ENCODE assay signal across 22 cellular contexts in the genomic region with DNA sequence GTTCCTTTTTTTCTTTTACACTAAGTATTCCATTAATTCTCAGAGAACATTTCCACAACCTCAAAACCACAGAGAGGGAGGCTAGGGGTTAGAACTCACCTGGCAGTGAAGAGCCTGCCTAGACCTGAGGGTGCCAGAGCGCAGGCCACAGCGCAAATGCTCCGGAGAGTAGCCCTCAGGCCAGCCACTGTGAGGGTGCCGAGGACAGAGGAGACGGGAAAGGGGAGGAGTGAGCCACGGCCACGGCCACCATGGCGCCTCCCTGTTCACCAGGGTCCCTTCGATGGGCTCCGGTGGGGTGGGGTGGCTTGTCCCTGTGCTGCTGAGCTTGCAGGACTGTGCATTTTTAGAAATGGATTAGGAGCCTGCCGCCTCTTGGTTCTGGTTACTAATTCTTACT.
"Had no signal": no experiment of that assay in that cellular context is flagged by ENCODE, and none has a peak within 500 bp of the region (broad histone marks: within the 10 kb centered on the region; RNA-seq: fewer than 3 reads in every experiment).

No MANE protein-coding gene starts in this region.

- H3K27ac ChIP-seq: SJSA1 had no signal

- H3K27me3 ChIP-seq: SJSA1 had no signal

- ATAC-seq: activated T-cell treated with anti-CD3 and anti-CD28 coated beads, Interleukin-2, amount 50 U/mL, for 72 hours; PC-3; SK-N-SH treated with all-trans-retinoic acid at 6 μM for 48 hours had no signal

- H3K27me3 Mint-ChIP-seq: activated CD4-positive, alpha-beta memory T cell treated with anti-CD3 and anti-CD28 coated beads for 36 hours; activated CD4-positive, alpha-beta T cell treated with anti-CD3 and anti-CD28 coated beads, Interleukin-2, amount 10 ng/mL, durations not matched to agents 7 days and 5 days; activated naive CD4-positive, alpha-beta T cell treated with anti-CD3 and anti-CD28 coated beads, Interleukin-2, amount 10 ng/mL, durations not matched to agents 7 days and 5 days; activated naive CD8-positive, alpha-beta T cell treated with anti-CD3 and anti-CD28 coated beads for 36 hours had no signal

- H3K27ac Mint-ChIP-seq: activated CD4-positive, alpha-beta memory T cell treated with anti-CD3 and anti-CD28 coated beads for 36 hours; activated CD4-positive, alpha-beta T cell treated with anti-CD3 and anti-CD28 coated beads, Interleukin-2, amount 10 ng/mL, durations not matched to agents 7 days and 5 days; activated naive CD4-positive, alpha-beta T cell treated with anti-CD3 and anti-CD28 coated beads, Interleukin-2, amount 10 ng/mL, durations not matched to agents 7 days and 5 days; activated naive CD8-positive, alpha-beta T cell treated with anti-CD3 and anti-CD28 coated beads for 36 hours; activated T-cell treated with anti-CD3 and anti-CD28 coated beads, Interleukin-2, amount 50 U/mL, for 72 hours; activated T-helper 2 cell treated with anti-CD3 and anti-CD28 coated beads, Interferon-gamma antibody, Interleukin-2, Interleukin-4, amounts not matched to agents 10 μg/mL and 5 μg/mL and 100 μg/mL, durations not matched to agents 14 hours and 24 hours and 36 hours had no signal

- DNase-seq: activated CD4-positive, alpha-beta memory T cell treated with anti-CD3 and anti-CD28 coated beads for 36 hours; activated CD4-positive, alpha-beta T cell treated with anti-CD3 and anti-CD28 coated beads, Interleukin-2, amount 10 ng/mL, durations not matched to agents 7 days and 5 days; activated CD4-positive, CD25-positive, alpha-beta regulatory T cell; activated gamma-delta T cell treated with Interleukin-2 at 50 U/mL for 16 hours; activated naive CD4-positive, alpha-beta T cell treated with anti-CD3 and anti-CD28 coated beads, Interleukin-2, amount 10 ng/mL, durations not matched to agents 7 days and 5 days; activated naive CD8-positive, alpha-beta T cell treated with anti-CD3 and anti-CD28 coated beads for 36 hours; activated T-cell treated with anti-CD3 and anti-CD28 coated beads, Interleukin-2, amount 50 U/mL, for 72 hours; Kasumi-1; KBM-7; NCI-H1105 treated with DMSO at 0.1 percent for 48 hours; NCI-H1436 treated with DMSO at 0.1 percent for 48 hours; NCI-H187; NCI-H446; NCI-H524; PC-3; SHP77; SW 1271 had no signal

- H3K36me3 ChIP-seq: SJSA1 had no signal

- H3K9me3 Mint-ChIP-seq: activated CD4-positive, alpha-beta memory T cell treated with anti-CD3 and anti-CD28 coated beads for 36 hours; activated CD4-positive, alpha-beta T cell treated with anti-CD3 and anti-CD28 coated beads, Interleukin-2, amount 10 ng/mL, durations not matched to agents 7 days and 5 days; activated naive CD4-positive, alpha-beta T cell treated with anti-CD3 and anti-CD28 coated beads, Interleukin-2, amount 10 ng/mL, durations not matched to agents 7 days and 5 days; activated naive CD8-positive, alpha-beta T cell treated with anti-CD3 and anti-CD28 coated beads for 36 hours; activated T-cell treated with anti-CD3 and anti-CD28 coated beads, Interleukin-2, amount 50 U/mL, for 72 hours; activated T-helper 2 cell treated with anti-CD3 and anti-CD28 coated beads, Interferon-gamma antibody, Interleukin-2, Interleukin-4, amounts not matched to agents 10 μg/mL and 5 μg/mL and 100 μg/mL, durations not matched to agents 14 hours and 24 hours and 36 hours had no signal

- H3K4me1 Mint-ChIP-seq: activated CD4-positive, alpha-beta T cell treated with anti-CD3 and anti-CD28 coated beads, Interleukin-2, amount 10 ng/mL, durations not matched to agents 7 days and 5 days; activated naive CD4-positive, alpha-beta T cell treated with anti-CD3 and anti-CD28 coated beads, Interleukin-2, amount 10 ng/mL, durations not matched to agents 7 days and 5 days; activated naive CD8-positive, alpha-beta T cell treated with anti-CD3 and anti-CD28 coated beads for 36 hours had no signal

- H3K36me3 Mint-ChIP-seq: activated naive CD4-positive, alpha-beta T cell treated with anti-CD3 and anti-CD28 coated beads, Interleukin-2, amount 10 ng/mL, durations not matched to agents 7 days and 5 days had no signal

- H3K4me3 Mint-ChIP-seq: activated CD4-positive, alpha-beta memory T cell treated with anti-CD3 and anti-CD28 coated beads for 36 hours; activated CD4-positive, alpha-beta T cell treated with anti-CD3 and anti-CD28 coated beads, Interleukin-2, amount 10 ng/mL, durations not matched to agents 7 days and 5 days; activated naive CD4-positive, alpha-beta T cell treated with anti-CD3 and anti-CD28 coated beads, Interleukin-2, amount 10 ng/mL, durations not matched to agents 7 days and 5 days; activated naive CD8-positive, alpha-beta T cell treated with anti-CD3 and anti-CD28 coated beads for 36 hours; activated T-cell treated with anti-CD3 and anti-CD28 coated beads, Interleukin-2, amount 50 U/mL, for 72 hours had no signal

- FAIRE-seq: RCC 7860, TTC549 had no signal

- H3K4me3 ChIP-seq: SJSA1 had no signal

- H3K9me3 ChIP-seq: SJSA1 had no signal

- H3K4me1 ChIP-seq: SJSA1 had no signal
